8 cellular contexts compared by ENCODE assay signal in the genomic region with DNA sequence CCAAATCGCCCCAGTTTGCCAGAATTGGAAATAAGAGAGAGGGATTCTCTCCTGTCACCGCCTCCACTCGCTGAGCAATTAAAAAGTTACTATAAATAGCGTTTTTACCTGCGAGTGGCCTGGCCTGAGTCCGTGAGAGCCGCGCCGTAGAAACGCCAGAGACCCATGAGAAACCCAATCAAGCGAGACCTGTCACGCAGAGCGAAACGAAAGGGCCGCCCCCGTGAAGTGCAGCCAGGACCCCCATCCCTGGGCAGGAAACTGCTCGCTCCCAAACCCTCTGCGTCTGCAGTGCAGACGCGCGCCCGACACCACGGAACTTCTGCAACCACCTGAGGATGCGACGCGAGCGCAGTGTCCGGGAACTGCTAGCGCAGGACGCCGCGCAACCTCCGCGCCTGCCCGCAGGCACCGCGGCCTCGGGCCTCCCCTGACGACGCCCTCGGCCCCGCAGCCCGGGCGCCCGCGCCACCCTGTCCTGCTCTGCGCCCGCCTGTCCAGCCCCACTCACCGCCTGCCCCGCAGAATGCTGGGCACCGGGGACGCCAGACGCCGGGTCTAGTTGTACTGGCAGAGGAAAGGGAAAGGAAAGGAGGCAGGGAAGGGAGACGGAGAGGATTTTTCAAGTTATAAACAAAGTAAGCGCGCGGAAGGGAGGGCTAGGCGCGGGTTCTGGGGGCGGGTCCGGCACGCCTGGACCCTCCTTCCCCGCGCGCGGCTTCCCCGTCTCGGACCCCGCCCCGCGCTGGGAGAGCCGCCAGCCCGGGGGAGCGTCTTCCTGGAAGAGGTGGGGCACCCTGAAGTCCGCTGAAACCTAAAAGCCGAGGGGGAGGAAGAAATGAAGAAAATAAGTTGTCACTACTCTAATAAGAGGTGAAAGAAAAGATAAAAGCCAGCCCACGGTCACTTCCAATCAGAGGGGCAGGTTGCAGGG. TPM values are rescaled to one million over a fixed set of nuclear protein-coding genes. Genes with fewer than 3 reads are reported as not detected.
A peak's percentile ranks its signal among the peaks of the same experiment; 100 is the strongest.
DNase-seq lines count a peak whose midpoint lies in the region; ATAC-seq and TF ChIP-seq lines count a peak whose summit lies in the region.

A gene with protein sequence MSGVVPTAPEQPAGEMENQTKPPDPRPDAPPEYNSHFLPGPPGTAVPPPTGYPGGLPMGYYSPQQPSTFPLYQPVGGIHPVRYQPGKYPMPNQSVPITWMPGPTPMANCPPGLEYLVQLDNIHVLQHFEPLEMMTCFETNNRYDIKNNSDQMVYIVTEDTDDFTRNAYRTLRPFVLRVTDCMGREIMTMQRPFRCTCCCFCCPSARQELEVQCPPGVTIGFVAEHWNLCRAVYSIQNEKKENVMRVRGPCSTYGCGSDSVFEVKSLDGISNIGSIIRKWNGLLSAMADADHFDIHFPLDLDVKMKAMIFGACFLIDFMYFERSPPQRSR (minus strand): TSS at position 657 of the 934 bp plus-strand sequence. CDS start 29,034 bp downstream, outside the sequence.

- POLR2A ChIA-PET in activated naive CD8-positive, alpha-beta T cell treated with anti-CD3 and anti-CD28 coated beads, Interleukin-2, amount 10 ng/mL, durations not matched to agents 7 days and 5 days (lab: Charles Lee) = no interaction called here

- peak within 1 kb of the TSS; percentile 81 for H3K4me3 Mint-ChIP-seq in activated naive CD8-positive, alpha-beta T cell treated with anti-CD3 and anti-CD28 coated beads, Interleukin-2, amount 10 ng/mL, durations not matched to agents 7 days and 5 days
- peak within 1 kb of the TSS; percentile 94 for H3K4me3 Mint-ChIP-seq in neural crest cell

- H3K4me1 Mint-ChIP-seq in activated naive CD8-positive, alpha-beta T cell treated with anti-CD3 and anti-CD28 coated beads, Interleukin-2, amount 10 ng/mL, durations not matched to agents 7 days and 5 days = peaks cover 4% of the 10 kb centered on the region
- H3K4me1 Mint-ChIP-seq in neural crest cell = peaks cover 6% of the 10 kb centered on the region

- DNase-seq in DMS153 treated with DMSO at 0.1 percent for 48 hours (lab: John Stamatoyannopoulos, UW; ENCODE audit: unreplicated experiment) (peak; percentile 10), NCI-H1105 (lab: John Stamatoyannopoulos, UW) (peak; percentile 13), glomerular endothelial cell (ENCODE audit: extremely low read depth, low read depth, low spot score) (no peak), neural crest cell (ENCODE audit: low read depth, low spot score) (peak; percentile 29), OCI-M2 (lab: John Stamatoyannopoulos, UW; ENCODE audit: unreplicated experiment) (no peak)
- peak; percentile 53 for DNase-seq in activated naive CD8-positive, alpha-beta T cell treated with anti-CD3 and anti-CD28 coated beads, Interleukin-2, amount 10 ng/mL, durations not matched to agents 7 days and 5 days
- no peak for DNase-seq in stimulated activated naive CD4-positive, alpha-beta T cell (lab: John Stamatoyannopoulos, UW)

- no peak within 1 kb of the TSS for H3K27ac Mint-ChIP-seq in activated naive CD8-positive, alpha-beta T cell treated with anti-CD3 and anti-CD28 coated beads, Interleukin-2, amount 10 ng/mL, durations not matched to agents 7 days and 5 days
- H3K27ac Mint-ChIP-seq in neural crest cell (ENCODE audit: unreplicated experiment) = no peak within 1 kb of the TSS

- H3K27me3 Mint-ChIP-seq in activated naive CD8-positive, alpha-beta T cell treated with anti-CD3 and anti-CD28 coated beads, Interleukin-2, amount 10 ng/mL, durations not matched to agents 7 days and 5 days = peaks cover 53% of the 10 kb centered on the region
- H3K27me3 Mint-ChIP-seq in neural crest cell (ENCODE audit: low read depth) = peaks cover 11% of the 10 kb centered on the region

- peak; percentile 56 for ATAC-seq in GM21447 (IDR thresholded peaks at IDR 0.05; ENCODE audit: unreplicated experiment)
- peak; percentile 78 for ATAC-seq in activated naive CD8-positive, alpha-beta T cell treated with anti-CD3 and anti-CD28 coated beads, Interleukin-2, amount 10 ng/mL, durations not matched to agents 7 days and 5 days (ENCODE audit: low read depth)

- TF ChIP-seq CTCF in neural crest cell (conservative IDR thresholded peaks at IDR 0.05) = no peak

- no peaks in the 10 kb centered on the region for H3K9me3 Mint-ChIP-seq in activated naive CD8-positive, alpha-beta T cell treated with anti-CD3 and anti-CD28 coated beads, Interleukin-2, amount 10 ng/mL, durations not matched to agents 7 days and 5 days
- H3K9me3 Mint-ChIP-seq in neural crest cell = no peaks in the 10 kb centered on the region

- no peaks in the 10 kb centered on the region for H3K36me3 Mint-ChIP-seq in activated naive CD8-positive, alpha-beta T cell treated with anti-CD3 and anti-CD28 coated beads, Interleukin-2, amount 10 ng/mL, durations not matched to agents 7 days and 5 days
- peaks cover 3% of the 10 kb centered on the region for H3K36me3 Mint-ChIP-seq in neural crest cell (ENCODE audit: low read depth)

RNA-seq across cellular contexts. Expression of the gene that starts here (rescaled TPM):
- not detected for total RNA-seq in activated naive CD8-positive, alpha-beta T cell treated with anti-CD3 and anti-CD28 coated beads, Interleukin-2, amount 10 ng/mL, durations not matched to agents 7 days and 5 days
- total RNA-seq in glomerular endothelial cell (56.9 and 61.9 TPM in 2 replicates), neural crest cell (1.0 and 1.1 TPM in 2 replicates)

Comparison
In these comparisons a context has a peak if more than half of its experiments do, and no peak if none do; other contexts are left out.
1. RNA of the gene that starts here (total RNA-seq): 56.9 to 61.9 TPM in glomerular endothelial cell; 1.0 to 1.1 TPM in neural crest cell and not detected in activated naive CD8-positive, alpha-beta T cell treated with anti-CD3 and anti-CD28 coated beads, Interleukin-2, amount 10 ng/mL, durations not matched to agents 7 days and 5 days; every median in the first group is over 10 times any median in the second.
2. Peak in DNase-seq and ATAC-seq in activated naive CD8-positive, alpha-beta T cell treated with anti-CD3 and anti-CD28 coated beads, Interleukin-2, amount 10 ng/mL, durations not matched to agents 7 days and 5 days; RNA of the gene not detected or under 1 TPM.
3. DNase-seq: peak in DMS153 treated with DMSO at 0.1 percent for 48 hours (single experiment), NCI-H1105 (single experiment) and neural crest cell (single experiment); none in glomerular endothelial cell (single experiment), OCI-M2 (single experiment) and stimulated activated naive CD4-positive, alpha-beta T cell (0 of 6).